Comparison of ENCODE assay signal across 1 cellular context in the genomic region with DNA sequence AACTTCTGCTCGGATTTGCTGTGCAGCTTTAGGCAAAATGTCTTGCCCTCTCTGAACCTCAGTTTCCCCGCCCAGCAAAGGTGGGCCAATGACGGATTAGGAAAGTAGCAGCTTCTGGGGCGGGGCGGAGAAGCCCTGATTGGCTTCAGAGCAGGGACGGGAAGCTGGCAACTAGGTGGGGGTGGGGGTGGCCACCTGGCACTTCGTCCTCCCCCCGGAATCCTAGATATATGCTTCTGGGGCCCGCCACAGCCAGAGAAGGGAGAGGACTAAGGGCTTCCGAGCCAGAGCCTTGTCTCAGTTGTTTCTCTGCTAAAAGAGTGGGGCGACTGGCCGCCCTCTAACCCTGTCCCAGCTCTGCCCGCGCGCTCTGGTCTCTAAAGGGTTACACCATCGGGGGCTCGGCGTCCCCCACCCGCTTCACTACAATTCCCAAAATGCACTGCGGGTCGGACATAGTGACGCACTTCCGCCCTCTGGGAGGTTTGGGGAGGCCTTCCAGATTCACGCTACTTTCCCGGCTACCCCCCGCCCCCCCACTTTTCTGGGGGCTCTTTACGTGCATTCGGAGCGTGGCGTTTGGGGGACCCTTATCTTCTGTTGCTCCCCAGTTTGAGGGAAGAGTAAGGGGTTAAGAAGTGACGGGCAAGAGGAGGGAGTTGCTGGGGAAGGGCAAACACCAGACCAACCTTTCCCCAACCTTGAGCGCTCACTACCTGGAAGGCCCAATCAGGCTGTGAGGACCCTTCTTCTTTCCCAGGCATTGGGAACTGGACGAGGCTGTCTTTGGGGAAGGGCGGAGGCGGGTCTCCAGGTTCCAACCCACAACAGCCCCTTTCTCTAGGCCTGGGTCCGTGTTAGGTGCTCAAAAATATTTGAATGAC.
TF ChIP-seq lines count a peak whose summit lies in the region.

No MANE protein-coding gene starts in this region.

TF ChIP-seq in GM23338, 12 proteins besides CTCF, POLR2A, EP300 and RAD21 (continued from another document):
- TF ChIP-seq JUNB (IDR thresholded peaks at IDR 0.05; ENCODE audit: unreplicated experiment) = no peak
- peak; percentile 92 for TF ChIP-seq CREB1 (CRISPR knock-in tag; IDR thresholded peaks at IDR 0.05; ENCODE audit: low read depth)
- TF ChIP-seq, protein P1, sequence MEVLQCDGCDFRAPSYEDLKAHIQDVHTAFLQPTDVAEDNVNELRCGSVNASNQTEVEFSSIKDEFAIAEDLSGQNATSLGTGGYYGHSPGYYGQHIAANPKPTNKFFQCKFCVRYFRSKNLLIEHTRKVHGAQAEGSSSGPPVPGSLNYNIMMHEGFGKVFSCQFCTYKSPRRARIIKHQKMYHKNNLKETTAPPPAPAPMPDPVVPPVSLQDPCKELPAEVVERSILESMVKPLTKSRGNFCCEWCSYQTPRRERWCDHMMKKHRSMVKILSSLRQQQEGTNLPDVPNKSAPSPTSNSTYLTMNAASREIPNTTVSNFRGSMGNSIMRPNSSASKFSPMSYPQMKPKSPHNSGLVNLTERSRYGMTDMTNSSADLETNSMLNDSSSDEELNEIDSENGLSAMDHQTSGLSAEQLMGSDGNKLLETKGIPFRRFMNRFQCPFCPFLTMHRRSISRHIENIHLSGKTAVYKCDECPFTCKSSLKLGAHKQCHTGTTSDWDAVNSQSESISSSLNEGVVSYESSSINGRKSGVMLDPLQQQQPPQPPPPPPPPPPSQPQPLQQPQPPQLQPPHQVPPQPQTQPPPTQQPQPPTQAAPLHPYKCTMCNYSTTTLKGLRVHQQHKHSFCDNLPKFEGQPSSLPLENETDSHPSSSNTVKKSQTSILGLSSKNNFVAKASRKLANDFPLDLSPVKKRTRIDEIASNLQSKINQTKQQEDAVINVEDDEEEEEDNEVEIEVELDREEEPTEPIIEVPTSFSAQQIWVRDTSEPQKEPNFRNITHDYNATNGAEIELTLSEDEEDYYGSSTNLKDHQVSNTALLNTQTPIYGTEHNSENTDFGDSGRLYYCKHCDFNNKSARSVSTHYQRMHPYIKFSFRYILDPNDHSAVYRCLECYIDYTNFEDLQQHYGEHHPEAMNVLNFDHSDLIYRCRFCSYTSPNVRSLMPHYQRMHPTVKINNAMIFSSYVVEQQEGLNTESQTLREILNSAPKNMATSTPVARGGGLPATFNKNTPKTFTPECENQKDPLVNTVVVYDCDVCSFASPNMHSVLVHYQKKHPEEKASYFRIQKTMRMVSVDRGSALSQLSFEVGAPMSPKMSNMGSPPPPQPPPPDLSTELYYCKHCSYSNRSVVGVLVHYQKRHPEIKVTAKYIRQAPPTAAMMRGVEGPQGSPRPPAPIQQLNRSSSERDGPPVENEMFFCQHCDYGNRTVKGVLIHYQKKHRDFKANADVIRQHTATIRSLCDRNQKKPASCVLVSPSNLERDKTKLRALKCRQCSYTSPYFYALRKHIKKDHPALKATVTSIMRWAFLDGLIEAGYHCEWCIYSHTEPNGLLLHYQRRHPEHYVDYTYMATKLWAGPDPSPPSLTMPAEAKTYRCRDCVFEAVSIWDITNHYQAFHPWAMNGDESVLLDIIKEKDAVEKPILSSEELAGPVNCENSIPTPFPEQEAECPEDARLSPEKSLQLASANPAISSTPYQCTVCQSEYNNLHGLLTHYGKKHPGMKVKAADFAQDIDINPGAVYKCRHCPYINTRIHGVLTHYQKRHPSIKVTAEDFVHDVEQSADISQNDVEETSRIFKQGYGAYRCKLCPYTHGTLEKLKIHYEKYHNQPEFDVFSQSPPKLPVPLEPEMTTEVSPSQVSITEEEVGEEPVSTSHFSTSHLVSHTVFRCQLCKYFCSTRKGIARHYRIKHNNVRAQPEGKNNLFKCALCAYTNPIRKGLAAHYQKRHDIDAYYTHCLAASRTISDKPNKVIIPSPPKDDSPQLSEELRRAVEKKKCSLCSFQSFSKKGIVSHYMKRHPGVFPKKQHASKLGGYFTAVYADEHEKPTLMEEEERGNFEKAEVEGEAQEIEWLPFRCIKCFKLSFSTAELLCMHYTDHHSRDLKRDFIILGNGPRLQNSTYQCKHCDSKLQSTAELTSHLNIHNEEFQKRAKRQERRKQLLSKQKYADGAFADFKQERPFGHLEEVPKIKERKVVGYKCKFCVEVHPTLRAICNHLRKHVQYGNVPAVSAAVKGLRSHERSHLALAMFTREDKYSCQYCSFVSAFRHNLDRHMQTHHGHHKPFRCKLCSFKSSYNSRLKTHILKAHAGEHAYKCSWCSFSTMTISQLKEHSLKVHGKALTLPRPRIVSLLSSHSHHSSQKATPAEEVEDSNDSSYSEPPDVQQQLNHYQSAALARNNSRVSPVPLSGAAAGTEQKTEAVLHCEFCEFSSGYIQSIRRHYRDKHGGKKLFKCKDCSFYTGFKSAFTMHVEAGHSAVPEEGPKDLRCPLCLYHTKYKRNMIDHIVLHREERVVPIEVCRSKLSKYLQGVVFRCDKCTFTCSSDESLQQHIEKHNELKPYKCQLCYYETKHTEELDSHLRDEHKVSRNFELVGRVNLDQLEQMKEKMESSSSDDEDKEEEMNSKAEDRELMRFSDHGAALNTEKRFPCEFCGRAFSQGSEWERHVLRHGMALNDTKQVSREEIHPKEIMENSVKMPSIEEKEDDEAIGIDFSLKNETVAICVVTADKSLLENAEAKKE (CRISPR knock-in tag; IDR thresholded peaks at IDR 0.05) = no peak
TF ChIP-seq in GM23338: peak in this region for 3.
